Comparison of ENCODE assay signal across 1 cellular context in genomic region chr17:2926019-2926650, GRCh38.
TF ChIP-seq lines count a peak whose summit lies in the region.

No MANE protein-coding gene starts in this region.

TF ChIP-seq in H1, 55 proteins besides CTCF, POLR2A, EP300 and RAD21:
- TF ChIP-seq NRF1 (IDR thresholded peaks at IDR 0.05; ENCODE audit: low read depth, low read length) (no peak), PHF8 (conservative IDR thresholded peaks at IDR 0.05; ENCODE audit: low read depth, low read length) (no peak), MAFK (IDR thresholded peaks at IDR 0.05; ENCODE audit: low read depth, low read length) (no peak), CHD2 (IDR thresholded peaks at IDR 0.05; ENCODE audit: low read length) (no peak), YY1 (IDR thresholded peaks at IDR 0.05; ENCODE audit: low read depth, low read length) (no peak), SIX5 (IDR thresholded peaks at IDR 0.05; ENCODE audit: low read depth, low read length) (no peak), KDM4A (IDR thresholded peaks at IDR 0.05; ENCODE audit: low read depth, low read length, severe bottlenecking) (no peak), TBP (IDR thresholded peaks at IDR 0.05; ENCODE audit: low read depth, low read length) (no peak), KDM5A (IDR thresholded peaks at IDR 0.05; ENCODE audit: low read length) (no peak), CBX8 (IDR thresholded peaks at IDR 0.05; ENCODE audit: borderline replicate concordance, low read depth, low read length) (no peak), POU5F1 (IDR thresholded peaks at IDR 0.05; ENCODE audit: low read depth, low read length) (no peak), POLR2AphosphoS5 (IDR thresholded peaks at IDR 0.05; ENCODE audit: low read depth, low read length) (no peak), TCF12 (IDR thresholded peaks at IDR 0.05; ENCODE audit: low read depth, low read length) (no peak), BACH1 (IDR thresholded peaks at IDR 0.05; ENCODE audit: low read length) (no peak), CEBPB (IDR thresholded peaks at IDR 0.05; ENCODE audit: low read depth, low read length) (no peak), TAF7 (optimal IDR thresholded peaks at IDR 0.05; ENCODE audit: borderline replicate concordance, low read depth, low read length) (no peak)
